9 cellular contexts compared by ENCODE assay signal in the genomic region with DNA sequence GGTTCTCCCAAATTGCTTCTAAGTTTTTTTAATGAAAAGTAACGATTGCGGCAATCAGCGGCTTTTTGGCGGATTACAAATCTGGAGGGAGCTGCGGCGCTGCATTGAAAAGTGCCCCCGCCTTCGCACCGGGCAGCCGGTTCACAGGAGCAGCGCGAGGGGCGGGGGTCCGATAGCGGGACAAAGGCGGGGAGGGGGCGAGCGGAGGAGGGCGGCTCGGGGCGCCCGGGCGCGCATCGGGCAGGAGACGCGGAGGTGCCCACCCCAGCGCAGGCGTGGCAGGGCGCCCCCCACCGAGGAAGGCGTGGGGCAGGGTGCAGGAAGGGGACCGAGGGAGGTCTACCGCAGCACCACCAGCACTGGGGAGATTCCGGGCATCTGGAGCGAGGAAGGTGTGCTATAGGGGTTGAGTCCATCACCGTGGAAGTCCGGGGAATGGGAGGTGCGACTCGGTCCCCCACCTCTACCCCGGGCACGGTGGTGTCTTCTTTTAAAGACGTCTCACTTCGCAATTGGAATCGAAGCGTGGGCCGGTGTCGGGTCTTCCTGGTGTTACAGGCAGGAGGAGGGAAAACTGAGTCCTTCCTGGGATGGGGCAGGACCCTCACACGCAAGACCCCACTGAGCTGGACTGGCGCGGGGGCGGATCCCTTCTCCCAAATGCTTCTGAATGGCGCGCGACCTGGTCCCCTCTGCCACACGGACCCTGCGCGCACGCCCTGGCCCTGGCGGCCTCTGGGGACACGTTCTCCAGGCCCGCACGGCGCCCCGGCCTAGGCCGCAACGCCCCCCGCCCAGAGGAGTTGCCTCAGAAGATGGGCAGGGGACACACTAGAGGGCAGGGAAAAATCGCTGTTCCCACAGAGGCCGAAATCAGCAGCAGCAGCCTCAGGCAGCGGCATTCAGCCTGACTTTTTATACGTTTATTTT. TPM values are rescaled to one million over a fixed set of nuclear protein-coding genes. Genes with fewer than 3 reads are reported as not detected.
A peak's percentile ranks its signal among the peaks of the same experiment; 100 is the strongest.
DNase-seq lines count a peak whose midpoint lies in the region; ATAC-seq and TF ChIP-seq lines count a peak whose summit lies in the region.
"Had no signal": no experiment of that assay in that cellular context is flagged by ENCODE, and none has a peak within 500 bp of the region (broad histone marks: within the 10 kb centered on the region; RNA-seq: fewer than 3 reads in every experiment).

No MANE protein-coding gene starts in this region.

- H3K36me3 Mint-ChIP-seq in naive thymus-derived CD4-positive, alpha-beta T cell = peaks cover 0 to 5% (median 2%) of the 10 kb centered on the region in 5 donors

- WGBS in HUES64 = 1% methylated on average over 72 of the region's 72 CpGs

- POLR2A ChIA-PET in naive thymus-derived CD4-positive, alpha-beta T cell (lab: Charles Lee) = no interaction called here
- POLR2A ChIA-PET in HEK293T (lab: Yijun Ruan, JAX) = no interaction called here

- H3K27ac Mint-ChIP-seq in naive thymus-derived CD4-positive, alpha-beta T cell = peak overlapping the region in 1 of 9 donors; percentile 13

- no peak for ATAC-seq in naive thymus-derived CD4-positive, alpha-beta T cell

- H2AFZ ChIP-seq in ACC112 (ENCODE audit: low read length, unreplicated experiment) = peak overlapping the region; percentile 36

- H3K27me3 Mint-ChIP-seq in naive thymus-derived CD4-positive, alpha-beta T cell = peaks cover 81 to 94% (median 82%) of the 10 kb centered on the region in 5 donors

- peaks cover 83% of the 10 kb centered on the region for H3K27me3 ChIP-seq in ACC112 (ENCODE audit: insufficient read depth, low read length)
- H3K27me3 ChIP-seq in HUES64 (ENCODE audit: insufficient read depth, low read length) = peaks cover 99% of the 10 kb centered on the region
- H3K27me3 ChIP-seq in colonic mucosa = peaks cover 75% of the 10 kb centered on the region
- peaks cover 8 to 32% of the 10 kb centered on the region in 2 donors for H3K27me3 ChIP-seq in naive thymus-derived CD4-positive, alpha-beta T cell (ENCODE audit: control insufficient read depth in 2 of 2, insufficient read depth in 2 of 2, low read length in 2 of 2)

- DNase-seq in colonic mucosa = no peak
- no peak for DNase-seq in naive thymus-derived CD4-positive, alpha-beta T cell
- DNase-seq in GM13976 (ENCODE audit: low spot score) = no peak
- DNase-seq in NOMO-1 treated with DMSO at 0.1 percent for 48 hours (lab: John Stamatoyannopoulos, UW; ENCODE audit: unreplicated experiment) = no peak
- DNase-seq in HCEC 1CT = no peak
- DNase-seq in HEK293T (ENCODE audit: extremely low spot score) = no peak

- no peak for TF ChIP-seq CTCF in colonic mucosa (IDR thresholded peaks at IDR 0.05)
- TF ChIP-seq CTCF in GM13976 (IDR thresholded peaks at IDR 0.05; ENCODE audit: borderline replicate concordance, control extremely low read depth, extremely low read depth, insufficient read depth, missing control alignments) = no peak

- no peaks in the 10 kb centered on the region for H3K79me2 ChIP-seq in ACC112 (ENCODE audit: control insufficient read depth, insufficient read depth, low read length, unreplicated experiment)

- intact Hi-C loops in colonic mucosa (cut with DNase I) = loop anchor here (10.0 kb wide), 1 partner anchor 375 kb away; no protein-coding TSS in a partner anchor
- intact Hi-C loops in naive thymus-derived CD4-positive, alpha-beta T cell (cut with micrococcal nuclease) = loop anchor here in 1 of 2 donors (2.0 to 10.0 kb wide), 2 partner anchors 15 to 235 kb away; no protein-coding TSS in a partner anchor

- H3K9me3 ChIP-seq in HUES64 (ENCODE audit: insufficient read depth, low read depth, low read length) = no peaks in the 10 kb centered on the region
- H3K9me3 ChIP-seq in colonic mucosa = no peaks in the 10 kb centered on the region
- no peaks in the 10 kb centered on the region for H3K9me3 ChIP-seq in naive thymus-derived CD4-positive, alpha-beta T cell (ENCODE audit: control insufficient read depth in 2 of 3, low read length in 3 of 3)
- H3K9me3 ChIP-seq: neutrophil had no signal

- H3K9ac ChIP-seq in HUES64 (ENCODE audit: low read depth, low read length) = no peak overlapping the region
- H3K9ac ChIP-seq in colonic mucosa (ENCODE audit: low read depth in 2 of 2, low read length in 2 of 2) = no peak overlapping the region

- H3K36me3 ChIP-seq in ACC112 (ENCODE audit: insufficient read depth, low read length) (no peaks in the 10 kb centered on the region), HUES64 (ENCODE audit: insufficient read depth, low read length) (no peaks in the 10 kb centered on the region), colonic mucosa (no peaks in the 10 kb centered on the region)
- H3K36me3 ChIP-seq in naive thymus-derived CD4-positive, alpha-beta T cell (ENCODE audit: control insufficient read depth in 2 of 3, insufficient read depth in 3 of 3, low read length in 3 of 3) = no peaks in the 10 kb centered on the region
- H3K36me3 ChIP-seq: neutrophil had no signal

- H3K4me1 Mint-ChIP-seq in naive thymus-derived CD4-positive, alpha-beta T cell = peaks cover 29 to 49% (median 39%) of the 10 kb centered on the region in 7 donors

- in situ Hi-C loops in GM13976 (cut with MboI; ENCODE audit: low sequenced_read_pairs, unreplicated experiment) = loop anchor here (25.0 kb wide), 1 partner anchor 368 kb away; no protein-coding TSS in a partner anchor

- H3K27ac ChIP-seq in ACC112 (ENCODE audit: low read depth, low read length) (no peak overlapping the region), HUES64 (ENCODE audit: low read depth, low read length) (no peak overlapping the region), colonic mucosa (no peak overlapping the region)
- H3K27ac ChIP-seq in naive thymus-derived CD4-positive, alpha-beta T cell (ENCODE audit: low read depth, low read length) = no peak overlapping the region
- H3K27ac ChIP-seq: neutrophil had no signal

- CTCF ChIA-PET in naive thymus-derived CD4-positive, alpha-beta T cell (lab: Charles Lee) = interaction anchor here (0.5 kb wide), 1 partner anchor 662 kb away, joined by 3 read pairs; no protein-coding TSS in a partner anchor
- CTCF ChIA-PET in HEK293T (lab: Yijun Ruan, JAX) = interaction anchor here (0.6 kb wide), 1 partner anchor 125 kb away, joined by 3 read pairs; no protein-coding TSS in a partner anchor

- H3K4me1 ChIP-seq in ACC112 (ENCODE audit: control insufficient read depth, insufficient read depth, low read length, unreplicated experiment) = peaks cover 4% of the 10 kb centered on the region
- peaks cover 28% of the 10 kb centered on the region for H3K4me1 ChIP-seq in HUES64 (ENCODE audit: insufficient read depth, low read length)
- H3K4me1 ChIP-seq in colonic mucosa = peaks cover 22% of the 10 kb centered on the region
- H3K4me1 ChIP-seq in naive thymus-derived CD4-positive, alpha-beta T cell (ENCODE audit: control insufficient read depth in 2 of 2, insufficient read depth in 2 of 2, low read length in 2 of 2) = peaks cover 12 to 32% of the 10 kb centered on the region in 2 donors

- H3K4me3 Mint-ChIP-seq in naive thymus-derived CD4-positive, alpha-beta T cell = peak overlapping the region; percentile 84 to 99 (median 90)

- H3K4me3 ChIP-seq in ACC112 (ENCODE audit: low read depth, low read length) = peak overlapping the region; percentile 68
- H3K4me3 ChIP-seq in HUES64 (ENCODE audit: low read length) = peak overlapping the region; percentile 35
- peak overlapping the region; percentile 0 for H3K4me3 ChIP-seq in colonic mucosa
- H3K4me3 ChIP-seq in naive thymus-derived CD4-positive, alpha-beta T cell (ENCODE audit: low read length) = peak overlapping the region; percentile 66

- H3K9me3 Mint-ChIP-seq in naive thymus-derived CD4-positive, alpha-beta T cell = peaks cover 0 to 7% (median 0%) of the 10 kb centered on the region in 11 donors

TF ChIP-seq in HEK293T, 16 proteins besides CTCF, POLR2A, EP300 and RAD21:
- TF ChIP-seq ARNT (IDR thresholded peaks at IDR 0.05) (no peak), LEF1 (IDR thresholded peaks at IDR 0.05; ENCODE audit: borderline replicate concordance) (no peak), SUZ12 (IDR thresholded peaks at IDR 0.05) (no peak), FOXK2 (IDR thresholded peaks at IDR 0.05) (no peak)

RNA-seq across cellular contexts. Expression of gene OSTM1, which starts 44.9 kb away (rescaled TPM):
- 24.4 TPM for polyA plus RNA-seq in HUES64 (2013, experiment 1 of 2)
- polyA plus RNA-seq in HUES64 (2013, experiment 2 of 2) = 27.1 TPM
- total RNA-seq in colonic mucosa = 10 to 100 TPM; 14.7 to 21.1 TPM
- total RNA-seq in naive thymus-derived CD4-positive, alpha-beta T cell = 10 to 100 TPM; 25.0 to 48.9 (median 36.7) TPM
- 10 to 100 TPM; 26.0 to 30.9 TPM for polyA plus RNA-seq in naive thymus-derived CD4-positive, alpha-beta T cell

RNA-seq across cellular contexts. Expression of gene NR2E1, which starts 46.3 kb away (rescaled TPM):
- polyA plus RNA-seq in HUES64 (2013, experiment 1 of 2) = not detected
- not detected for polyA plus RNA-seq in HUES64 (2013, experiment 2 of 2)
- not detected for total RNA-seq in colonic mucosa
- not detected for total RNA-seq in naive thymus-derived CD4-positive, alpha-beta T cell
- polyA plus RNA-seq in naive thymus-derived CD4-positive, alpha-beta T cell = not detected

Comparison
In these comparisons a context has a peak if more than half of its experiments do, and no peak if none do; other contexts are left out.
1. H3K4me3 ChIP-seq: peak in every context shown above with its lines; median percentile 68 in ACC112; 66 in naive thymus-derived CD4-positive, alpha-beta T cell; 35 in HUES64; 0 in colonic mucosa.